ENCODE assay signal across 1 cellular context in the genomic region with DNA sequence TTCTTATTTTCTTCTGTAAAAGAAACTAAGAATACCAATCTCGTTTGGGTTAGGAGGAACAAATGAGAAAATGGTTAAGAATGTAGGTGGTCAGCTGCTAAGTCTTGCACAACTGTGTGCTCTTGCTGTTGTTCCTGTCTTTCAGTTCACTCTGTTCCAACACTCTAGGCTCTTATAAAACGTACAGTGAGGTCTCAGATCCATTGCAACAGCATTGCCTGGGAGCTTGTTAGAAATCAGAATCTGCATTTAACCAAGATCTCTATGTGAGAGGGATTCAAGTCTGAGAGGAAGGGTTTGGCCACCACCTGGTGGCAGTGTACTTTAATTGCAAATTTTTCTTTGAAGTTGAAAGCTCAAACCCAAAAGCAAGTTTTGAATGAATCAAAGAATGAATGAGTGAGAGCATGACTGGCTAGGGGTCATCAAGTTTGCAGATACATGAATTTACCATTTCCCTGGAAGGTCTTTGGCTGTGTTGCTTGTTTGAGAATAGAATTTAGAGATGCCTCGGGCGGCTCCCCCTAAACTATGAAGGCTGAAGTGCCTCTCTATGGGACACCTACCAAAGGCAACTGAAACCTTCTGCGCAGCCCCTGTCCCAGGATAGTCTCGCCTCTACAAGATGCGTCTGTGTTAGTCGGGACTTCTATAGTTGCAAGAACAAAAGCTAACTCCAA.
A peak's percentile ranks its signal among the peaks of the same experiment; 100 is the strongest.
TF ChIP-seq lines count a peak whose summit lies in the region.

No MANE protein-coding gene starts in this region.

TF ChIP-seq in H1, 55 proteins besides CTCF, POLR2A, EP300 and RAD21:
- TF ChIP-seq SP4 (IDR thresholded peaks at IDR 0.05; ENCODE audit: low read length) (no peak), ASH2L (IDR thresholded peaks at IDR 0.05; ENCODE audit: low read length) (no peak), CEBPB (IDR thresholded peaks at IDR 0.05; ENCODE audit: low read depth, low read length) (peak; percentile 46; the same call in 1 of the 2 replicates), RXRA (IDR thresholded peaks at IDR 0.05; ENCODE audit: insufficient read depth, low read depth, low read length) (no peak), GTF2F1 (IDR thresholded peaks at IDR 0.05; ENCODE audit: borderline replicate concordance, low read depth, low read length) (no peak), SIN3A (conservative IDR thresholded peaks at IDR 0.05 in 1 of 2, IDR thresholded peaks at IDR 0.05 in 1 of 2; ENCODE audit: low read depth in 1 of 2, low read length in 2 of 2) (0 out of 4 replicates have a peak, but pooled peaks of 1 of the 2 experiments have one; percentile 12), BCL11A (IDR thresholded peaks at IDR 0.05; ENCODE audit: low read depth in 2 of 2, low read length in 2 of 2) (no peak), HDAC2 (IDR thresholded peaks at IDR 0.05; ENCODE audit: borderline replicate concordance in 1 of 2, low read depth in 2 of 2, low read length in 2 of 2) (no peak)
- TF ChIP-seq, protein P1, sequence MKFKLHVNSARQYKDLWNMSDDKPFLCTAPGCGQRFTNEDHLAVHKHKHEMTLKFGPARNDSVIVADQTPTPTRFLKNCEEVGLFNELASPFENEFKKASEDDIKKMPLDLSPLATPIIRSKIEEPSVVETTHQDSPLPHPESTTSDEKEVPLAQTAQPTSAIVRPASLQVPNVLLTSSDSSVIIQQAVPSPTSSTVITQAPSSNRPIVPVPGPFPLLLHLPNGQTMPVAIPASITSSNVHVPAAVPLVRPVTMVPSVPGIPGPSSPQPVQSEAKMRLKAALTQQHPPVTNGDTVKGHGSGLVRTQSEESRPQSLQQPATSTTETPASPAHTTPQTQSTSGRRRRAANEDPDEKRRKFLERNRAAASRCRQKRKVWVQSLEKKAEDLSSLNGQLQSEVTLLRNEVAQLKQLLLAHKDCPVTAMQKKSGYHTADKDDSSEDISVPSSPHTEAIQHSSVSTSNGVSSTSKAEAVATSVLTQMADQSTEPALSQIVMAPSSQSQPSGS (IDR thresholded peaks at IDR 0.05; ENCODE audit: low read length): no peak
